1 cellular context compared by ENCODE assay signal in the genomic region with DNA sequence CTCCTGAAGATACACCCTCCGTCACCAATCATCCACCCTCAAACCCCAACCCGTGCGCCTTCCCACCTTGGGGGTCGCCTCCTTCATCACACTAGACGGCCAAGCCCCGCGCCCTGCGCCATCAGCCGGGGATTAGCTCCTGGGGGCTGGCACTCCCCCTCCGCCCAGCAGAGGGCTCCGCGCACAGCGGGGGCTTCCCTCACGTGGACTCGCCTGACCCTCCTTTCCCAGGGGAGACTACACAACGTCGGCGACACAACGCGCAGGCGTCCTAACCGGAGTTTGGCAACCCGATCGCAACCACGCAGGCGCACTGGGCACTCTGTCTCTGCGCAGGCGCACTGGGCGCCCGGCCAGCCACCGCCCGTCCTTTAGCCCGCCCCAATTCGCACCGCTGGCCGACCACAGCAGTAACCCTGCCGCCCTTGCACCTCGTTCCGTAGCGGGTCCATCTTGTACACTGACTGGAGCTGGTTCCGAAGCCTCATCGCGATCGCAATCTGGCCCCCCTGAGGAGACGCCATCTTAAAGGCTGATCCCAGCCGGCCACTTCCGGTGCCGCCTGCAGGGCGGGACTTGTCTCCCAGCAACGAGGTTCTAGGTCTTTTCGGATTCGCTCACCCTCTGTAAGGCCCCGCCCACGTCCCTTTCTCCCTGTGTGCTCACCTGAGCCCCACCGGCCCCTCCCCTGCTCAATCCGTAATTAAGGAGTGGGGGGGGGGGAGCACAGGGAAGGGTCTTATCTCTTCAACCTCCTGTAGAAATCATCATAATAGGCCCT.
A peak's percentile ranks its signal among the peaks of the same experiment; 100 is the strongest.
TF ChIP-seq lines count a peak whose summit lies in the region.

A gene (minus strand): TSS at position 551 of the 781 bp plus-strand sequence. CDS start 27 bp downstream, at position 524.

TF ChIP-seq in H1, 55 proteins besides CTCF, POLR2A, EP300 and RAD21:
- TF ChIP-seq SIX5 (IDR thresholded peaks at IDR 0.05; ENCODE audit: low read depth, low read length): no peak
- TF ChIP-seq, protein P1, sequence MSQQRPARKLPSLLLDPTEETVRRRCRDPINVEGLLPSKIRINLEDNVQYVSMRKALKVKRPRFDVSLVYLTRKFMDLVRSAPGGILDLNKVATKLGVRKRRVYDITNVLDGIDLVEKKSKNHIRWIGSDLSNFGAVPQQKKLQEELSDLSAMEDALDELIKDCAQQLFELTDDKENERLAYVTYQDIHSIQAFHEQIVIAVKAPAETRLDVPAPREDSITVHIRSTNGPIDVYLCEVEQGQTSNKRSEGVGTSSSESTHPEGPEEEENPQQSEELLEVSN (IDR thresholded peaks at IDR 0.05): 0 out of 2 replicates have a peak, but pooled peaks have one; percentile 50
- TF ChIP-seq RBBP5 (IDR thresholded peaks at IDR 0.05; ENCODE audit: borderline replicate concordance, low read depth, low read length): peak; percentile 100
- TF ChIP-seq CEBPB (IDR thresholded peaks at IDR 0.05; ENCODE audit: low read depth, low read length): peak; percentile 59
- peak; percentile 35 for TF ChIP-seq TBP (IDR thresholded peaks at IDR 0.05; ENCODE audit: low read depth, low read length)
- no peak for TF ChIP-seq NANOG (IDR thresholded peaks at IDR 0.05; ENCODE audit: insufficient read depth, low read depth, low read length, poor library complexity, severe bottlenecking)
- TF ChIP-seq JUND (IDR thresholded peaks at IDR 0.05; ENCODE audit: low read length): no peak
- no peak for TF ChIP-seq POU5F1 (IDR thresholded peaks at IDR 0.05; ENCODE audit: low read depth, low read length)
- TF ChIP-seq BRCA1 (IDR thresholded peaks at IDR 0.05; ENCODE audit: low read depth, low read length): no peak
- peak; percentile 39 for TF ChIP-seq SP2 (IDR thresholded peaks at IDR 0.05; ENCODE audit: low read length)
- TF ChIP-seq HDAC6 (IDR thresholded peaks at IDR 0.05; ENCODE audit: low read depth, low read length): no peak
- TF ChIP-seq YY1 (IDR thresholded peaks at IDR 0.05; ENCODE audit: low read depth, low read length): peak; percentile 95
- TF ChIP-seq RNF2 (IDR thresholded peaks at IDR 0.05; ENCODE audit: borderline replicate concordance, low read depth, low read length, missing control alignments, poor library complexity, severe bottlenecking): no peak
- no peak for TF ChIP-seq TCF12 (IDR thresholded peaks at IDR 0.05; ENCODE audit: low read depth, low read length)
- TF ChIP-seq CTBP2 (IDR thresholded peaks at IDR 0.05; ENCODE audit: borderline replicate concordance, insufficient read depth, insufficient read length, low read length): no peak
- peak; percentile 71 for TF ChIP-seq TAF1 (IDR thresholded peaks at IDR 0.05; ENCODE audit: low read depth, low read length)
- TF ChIP-seq KDM4A (IDR thresholded peaks at IDR 0.05; ENCODE audit: low read depth, low read length, severe bottlenecking): peak; percentile 83
- TF ChIP-seq SUZ12 (IDR thresholded peaks at IDR 0.05; ENCODE audit: low read length): no peak
- no peak for TF ChIP-seq BACH1 (IDR thresholded peaks at IDR 0.05; ENCODE audit: low read length)
- TF ChIP-seq EGR1 (IDR thresholded peaks at IDR 0.05; ENCODE audit: borderline replicate concordance, low read depth, low read length): no peak
- TF ChIP-seq SIN3A (conservative IDR thresholded peaks at IDR 0.05 in 1 of 2, IDR thresholded peaks at IDR 0.05 in 1 of 2; ENCODE audit: low read depth in 1 of 2, low read length in 2 of 2): peak in 1 of 2 experiments; percentile 71; a peak in 2 of 4 replicates
- TF ChIP-seq, protein P2, sequence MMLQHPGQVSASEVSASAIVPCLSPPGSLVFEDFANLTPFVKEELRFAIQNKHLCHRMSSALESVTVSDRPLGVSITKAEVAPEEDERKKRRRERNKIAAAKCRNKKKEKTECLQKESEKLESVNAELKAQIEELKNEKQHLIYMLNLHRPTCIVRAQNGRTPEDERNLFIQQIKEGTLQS (IDR thresholded peaks at IDR 0.05; ENCODE audit: insufficient read depth, low read depth, low read length): peak; percentile 69; the same call in 1 of the 2 replicates
- TF ChIP-seq CBX5 (IDR thresholded peaks at IDR 0.05; ENCODE audit: low read depth, low read length): no peak
- TF ChIP-seq ASH2L (IDR thresholded peaks at IDR 0.05; ENCODE audit: low read length): peak; percentile 79
- no peak for TF ChIP-seq SAP30 (IDR thresholded peaks at IDR 0.05; ENCODE audit: insufficient read depth, insufficient replicate concordance, low read length)
- TF ChIP-seq SRF (IDR thresholded peaks at IDR 0.05; ENCODE audit: low read depth, low read length): no peak
- peak; percentile 65; the same call in 1 of the 2 replicates for TF ChIP-seq SP1 (IDR thresholded peaks at IDR 0.05; ENCODE audit: low read depth, low read length)
- TF ChIP-seq GTF2F1 (IDR thresholded peaks at IDR 0.05; ENCODE audit: borderline replicate concordance, low read depth, low read length): no peak
- no peak for TF ChIP-seq MAFK (IDR thresholded peaks at IDR 0.05; ENCODE audit: low read depth, low read length)
- TF ChIP-seq TEAD4 (IDR thresholded peaks at IDR 0.05; ENCODE audit: low read depth, low read length): no peak
- 0 out of 2 replicates have a peak, but pooled peaks have one; percentile 52 for TF ChIP-seq POLR2AphosphoS5 (IDR thresholded peaks at IDR 0.05; ENCODE audit: low read depth, low read length)
- no peak for TF ChIP-seq HDAC2 (IDR thresholded peaks at IDR 0.05; ENCODE audit: borderline replicate concordance in 1 of 2, low read depth in 2 of 2, low read length in 2 of 2)
- no peak for TF ChIP-seq KDM1A (IDR thresholded peaks at IDR 0.05; ENCODE audit: borderline replicate concordance, low read length)
- no peak for TF ChIP-seq FOSL1 (IDR thresholded peaks at IDR 0.05; ENCODE audit: insufficient read depth, low read depth, low read length)
- no peak for TF ChIP-seq RXRA (IDR thresholded peaks at IDR 0.05; ENCODE audit: insufficient read depth, low read depth, low read length)
- no peak; the same call in 1 of the 2 replicates for TF ChIP-seq SP4 (IDR thresholded peaks at IDR 0.05; ENCODE audit: low read length)
- no peak for TF ChIP-seq SIRT6 (IDR thresholded peaks at IDR 0.05; ENCODE audit: low read length)
- TF ChIP-seq, protein P3, sequence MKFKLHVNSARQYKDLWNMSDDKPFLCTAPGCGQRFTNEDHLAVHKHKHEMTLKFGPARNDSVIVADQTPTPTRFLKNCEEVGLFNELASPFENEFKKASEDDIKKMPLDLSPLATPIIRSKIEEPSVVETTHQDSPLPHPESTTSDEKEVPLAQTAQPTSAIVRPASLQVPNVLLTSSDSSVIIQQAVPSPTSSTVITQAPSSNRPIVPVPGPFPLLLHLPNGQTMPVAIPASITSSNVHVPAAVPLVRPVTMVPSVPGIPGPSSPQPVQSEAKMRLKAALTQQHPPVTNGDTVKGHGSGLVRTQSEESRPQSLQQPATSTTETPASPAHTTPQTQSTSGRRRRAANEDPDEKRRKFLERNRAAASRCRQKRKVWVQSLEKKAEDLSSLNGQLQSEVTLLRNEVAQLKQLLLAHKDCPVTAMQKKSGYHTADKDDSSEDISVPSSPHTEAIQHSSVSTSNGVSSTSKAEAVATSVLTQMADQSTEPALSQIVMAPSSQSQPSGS (IDR thresholded peaks at IDR 0.05; ENCODE audit: low read length): no peak
- TF ChIP-seq, protein P4, sequence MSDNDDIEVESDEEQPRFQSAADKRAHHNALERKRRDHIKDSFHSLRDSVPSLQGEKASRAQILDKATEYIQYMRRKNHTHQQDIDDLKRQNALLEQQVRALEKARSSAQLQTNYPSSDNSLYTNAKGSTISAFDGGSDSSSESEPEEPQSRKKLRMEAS (IDR thresholded peaks at IDR 0.05): peak; percentile 85
- peak; percentile 68 for TF ChIP-seq CREB1 (IDR thresholded peaks at IDR 0.05)
- TF ChIP-seq KDM5A (IDR thresholded peaks at IDR 0.05; ENCODE audit: low read length): no peak
- TF ChIP-seq TAF7 (optimal IDR thresholded peaks at IDR 0.05; ENCODE audit: borderline replicate concordance, low read depth, low read length): peak; percentile 18
- peak; percentile 13 for TF ChIP-seq EZH2 (IDR thresholded peaks at IDR 0.05; ENCODE audit: low read depth, low read length, severe bottlenecking)
- TF ChIP-seq, protein P5, sequence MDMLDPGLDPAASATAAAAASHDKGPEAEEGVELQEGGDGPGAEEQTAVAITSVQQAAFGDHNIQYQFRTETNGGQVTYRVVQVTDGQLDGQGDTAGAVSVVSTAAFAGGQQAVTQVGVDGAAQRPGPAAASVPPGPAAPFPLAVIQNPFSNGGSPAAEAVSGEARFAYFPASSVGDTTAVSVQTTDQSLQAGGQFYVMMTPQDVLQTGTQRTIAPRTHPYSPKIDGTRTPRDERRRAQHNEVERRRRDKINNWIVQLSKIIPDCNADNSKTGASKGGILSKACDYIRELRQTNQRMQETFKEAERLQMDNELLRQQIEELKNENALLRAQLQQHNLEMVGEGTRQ (IDR thresholded peaks at IDR 0.05; ENCODE audit: low read length): peak; percentile 72
- TF ChIP-seq CHD2 (IDR thresholded peaks at IDR 0.05; ENCODE audit: low read length): no peak
- TF ChIP-seq RFX5 (IDR thresholded peaks at IDR 0.05; ENCODE audit: borderline replicate concordance, low read depth, low read length): no peak
- no peak for TF ChIP-seq CBX8 (IDR thresholded peaks at IDR 0.05; ENCODE audit: borderline replicate concordance, low read depth, low read length)
- TF ChIP-seq NRF1 (IDR thresholded peaks at IDR 0.05; ENCODE audit: low read depth, low read length): peak; percentile 95
- TF ChIP-seq GABPA (IDR thresholded peaks at IDR 0.05; ENCODE audit: borderline replicate concordance, insufficient read depth, low read length): peak; percentile 76; the same call in 1 of the 2 replicates
- TF ChIP-seq BCL11A (IDR thresholded peaks at IDR 0.05; ENCODE audit: low read depth in 2 of 2, low read length in 2 of 2): no peak
- no peak for TF ChIP-seq JUN (IDR thresholded peaks at IDR 0.05; ENCODE audit: low read depth, low read length)
- TF ChIP-seq, protein P6, sequence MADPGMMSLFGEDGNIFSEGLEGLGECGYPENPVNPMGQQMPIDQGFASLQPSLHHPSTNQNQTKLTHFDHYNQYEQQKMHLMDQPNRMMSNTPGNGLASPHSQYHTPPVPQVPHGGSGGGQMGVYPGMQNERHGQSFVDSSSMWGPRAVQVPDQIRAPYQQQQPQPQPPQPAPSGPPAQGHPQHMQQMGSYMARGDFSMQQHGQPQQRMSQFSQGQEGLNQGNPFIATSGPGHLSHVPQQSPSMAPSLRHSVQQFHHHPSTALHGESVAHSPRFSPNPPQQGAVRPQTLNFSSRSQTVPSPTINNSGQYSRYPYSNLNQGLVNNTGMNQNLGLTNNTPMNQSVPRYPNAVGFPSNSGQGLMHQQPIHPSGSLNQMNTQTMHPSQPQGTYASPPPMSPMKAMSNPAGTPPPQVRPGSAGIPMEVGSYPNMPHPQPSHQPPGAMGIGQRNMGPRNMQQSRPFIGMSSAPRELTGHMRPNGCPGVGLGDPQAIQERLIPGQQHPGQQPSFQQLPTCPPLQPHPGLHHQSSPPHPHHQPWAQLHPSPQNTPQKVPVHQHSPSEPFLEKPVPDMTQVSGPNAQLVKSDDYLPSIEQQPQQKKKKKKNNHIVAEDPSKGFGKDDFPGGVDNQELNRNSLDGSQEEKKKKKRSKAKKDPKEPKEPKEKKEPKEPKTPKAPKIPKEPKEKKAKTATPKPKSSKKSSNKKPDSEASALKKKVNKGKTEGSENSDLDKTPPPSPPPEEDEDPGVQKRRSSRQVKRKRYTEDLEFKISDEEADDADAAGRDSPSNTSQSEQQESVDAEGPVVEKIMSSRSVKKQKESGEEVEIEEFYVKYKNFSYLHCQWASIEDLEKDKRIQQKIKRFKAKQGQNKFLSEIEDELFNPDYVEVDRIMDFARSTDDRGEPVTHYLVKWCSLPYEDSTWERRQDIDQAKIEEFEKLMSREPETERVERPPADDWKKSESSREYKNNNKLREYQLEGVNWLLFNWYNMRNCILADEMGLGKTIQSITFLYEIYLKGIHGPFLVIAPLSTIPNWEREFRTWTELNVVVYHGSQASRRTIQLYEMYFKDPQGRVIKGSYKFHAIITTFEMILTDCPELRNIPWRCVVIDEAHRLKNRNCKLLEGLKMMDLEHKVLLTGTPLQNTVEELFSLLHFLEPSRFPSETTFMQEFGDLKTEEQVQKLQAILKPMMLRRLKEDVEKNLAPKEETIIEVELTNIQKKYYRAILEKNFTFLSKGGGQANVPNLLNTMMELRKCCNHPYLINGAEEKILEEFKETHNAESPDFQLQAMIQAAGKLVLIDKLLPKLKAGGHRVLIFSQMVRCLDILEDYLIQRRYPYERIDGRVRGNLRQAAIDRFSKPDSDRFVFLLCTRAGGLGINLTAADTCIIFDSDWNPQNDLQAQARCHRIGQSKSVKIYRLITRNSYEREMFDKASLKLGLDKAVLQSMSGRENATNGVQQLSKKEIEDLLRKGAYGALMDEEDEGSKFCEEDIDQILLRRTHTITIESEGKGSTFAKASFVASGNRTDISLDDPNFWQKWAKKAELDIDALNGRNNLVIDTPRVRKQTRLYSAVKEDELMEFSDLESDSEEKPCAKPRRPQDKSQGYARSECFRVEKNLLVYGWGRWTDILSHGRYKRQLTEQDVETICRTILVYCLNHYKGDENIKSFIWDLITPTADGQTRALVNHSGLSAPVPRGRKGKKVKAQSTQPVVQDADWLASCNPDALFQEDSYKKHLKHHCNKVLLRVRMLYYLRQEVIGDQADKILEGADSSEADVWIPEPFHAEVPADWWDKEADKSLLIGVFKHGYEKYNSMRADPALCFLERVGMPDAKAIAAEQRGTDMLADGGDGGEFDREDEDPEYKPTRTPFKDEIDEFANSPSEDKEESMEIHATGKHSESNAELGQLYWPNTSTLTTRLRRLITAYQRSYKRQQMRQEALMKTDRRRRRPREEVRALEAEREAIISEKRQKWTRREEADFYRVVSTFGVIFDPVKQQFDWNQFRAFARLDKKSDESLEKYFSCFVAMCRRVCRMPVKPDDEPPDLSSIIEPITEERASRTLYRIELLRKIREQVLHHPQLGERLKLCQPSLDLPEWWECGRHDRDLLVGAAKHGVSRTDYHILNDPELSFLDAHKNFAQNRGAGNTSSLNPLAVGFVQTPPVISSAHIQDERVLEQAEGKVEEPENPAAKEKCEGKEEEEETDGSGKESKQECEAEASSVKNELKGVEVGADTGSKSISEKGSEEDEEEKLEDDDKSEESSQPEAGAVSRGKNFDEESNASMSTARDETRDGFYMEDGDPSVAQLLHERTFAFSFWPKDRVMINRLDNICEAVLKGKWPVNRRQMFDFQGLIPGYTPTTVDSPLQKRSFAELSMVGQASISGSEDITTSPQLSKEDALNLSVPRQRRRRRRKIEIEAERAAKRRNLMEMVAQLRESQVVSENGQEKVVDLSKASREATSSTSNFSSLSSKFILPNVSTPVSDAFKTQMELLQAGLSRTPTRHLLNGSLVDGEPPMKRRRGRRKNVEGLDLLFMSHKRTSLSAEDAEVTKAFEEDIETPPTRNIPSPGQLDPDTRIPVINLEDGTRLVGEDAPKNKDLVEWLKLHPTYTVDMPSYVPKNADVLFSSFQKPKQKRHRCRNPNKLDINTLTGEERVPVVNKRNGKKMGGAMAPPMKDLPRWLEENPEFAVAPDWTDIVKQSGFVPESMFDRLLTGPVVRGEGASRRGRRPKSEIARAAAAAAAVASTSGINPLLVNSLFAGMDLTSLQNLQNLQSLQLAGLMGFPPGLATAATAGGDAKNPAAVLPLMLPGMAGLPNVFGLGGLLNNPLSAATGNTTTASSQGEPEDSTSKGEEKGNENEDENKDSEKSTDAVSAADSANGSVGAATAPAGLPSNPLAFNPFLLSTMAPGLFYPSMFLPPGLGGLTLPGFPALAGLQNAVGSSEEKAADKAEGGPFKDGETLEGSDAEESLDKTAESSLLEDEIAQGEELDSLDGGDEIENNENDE (IDR thresholded peaks at IDR 0.05; ENCODE audit: insufficient replicate concordance, low read length): no peak
- TF ChIP-seq PHF8 (conservative IDR thresholded peaks at IDR 0.05; ENCODE audit: low read depth, low read length): peak; percentile 92
- no peak for TF ChIP-seq ZNF274 (IDR thresholded peaks at IDR 0.05; ENCODE audit: borderline replicate concordance, extremely low read depth, low read length)
- no peak for TF ChIP-seq CHD1 (IDR thresholded peaks at IDR 0.05; ENCODE audit: low read depth, low read length)
